In genomic region chr9:113875420-113875916, GRCh38 we compare ENCODE assay signal across 8 cellular contexts. TPM values are rescaled to one million over a fixed set of nuclear protein-coding genes. Genes with fewer than 3 reads are reported as not detected.
DNase-seq lines count a peak whose midpoint lies in the region; ATAC-seq and TF ChIP-seq lines count a peak whose summit lies in the region.

No MANE protein-coding gene starts in this region.

- DNase-seq in A673 (ENCODE audit: low spot score) (no peak), MCF 10A (ENCODE audit: unreplicated experiment) (peak; percentile 4), mesothelial cell of epicardium (ENCODE audit: low spot score in 2 of 2, unreplicated experiment in 2 of 2) (no peak), GDM1 (lab: John Stamatoyannopoulos, UW) (no peak)
- no peak for DNase-seq in effector memory CD4-positive, alpha-beta T cell
- DNase-seq in activated T-cell treated with anti-CD3 and anti-CD28 coated beads, Interleukin-2, amount 50 U/mL, for 48 hours: no peak

- H3K27me3 ChIP-seq in A673 (replicated peaks; ENCODE audit: insufficient read depth, low read depth, low read length, poor library complexity): no peaks in the 10 kb centered on the region
- no peaks in the 10 kb centered on the region; the same call in 1 of the 2 replicates for H3K27me3 ChIP-seq in HUES48 (ENCODE audit: control insufficient read depth, insufficient read depth, low read length)
- peaks cover 10% of the 10 kb centered on the region for H3K27me3 ChIP-seq in effector memory CD4-positive, alpha-beta T cell (replicated peaks; ENCODE audit: control insufficient read depth, insufficient read depth, low read length, poor library complexity, severe bottlenecking)

- H3K4me1 ChIP-seq in A673 (ENCODE audit: insufficient read depth, low read length, poor library complexity, severe bottlenecking) (peaks cover 14% of the 10 kb centered on the region), HUES48 (ENCODE audit: control insufficient read depth, insufficient read depth, low read length) (peaks cover 15% of the 10 kb centered on the region)
- no peaks in the 10 kb centered on the region for H3K4me1 ChIP-seq in effector memory CD4-positive, alpha-beta T cell (ENCODE audit: control insufficient read depth, insufficient read depth, low read length, poor library complexity, severe bottlenecking)

- H3K4me3 Mint-ChIP-seq in MCF 10A (ENCODE audit: unreplicated experiment) (peak overlapping the region; percentile 21), mesothelial cell of epicardium (peak overlapping the region; percentile 71)

- no peak overlapping the region for H3K27ac Mint-ChIP-seq in MCF 10A (ENCODE audit: low read depth, unreplicated experiment)
- peak overlapping the region; percentile 47 for H3K27ac Mint-ChIP-seq in mesothelial cell of epicardium

- peaks cover 9% of the 10 kb centered on the region for H3K27me3 Mint-ChIP-seq in MCF 10A (ENCODE audit: insufficient read depth, unreplicated experiment)
- H3K27me3 Mint-ChIP-seq in mesothelial cell of epicardium (ENCODE audit: low read depth): peaks cover 3% of the 10 kb centered on the region

- ATAC-seq in GM18517 (IDR thresholded peaks at IDR 0.05; ENCODE audit: unreplicated experiment): no peak

- TF ChIP-seq CTCF in A673 (conservative IDR thresholded peaks at IDR 0.05; ENCODE audit: low read depth, low read length) (no peak), MCF 10A (IDR thresholded peaks at IDR 0.05; ENCODE audit: unreplicated experiment) (no peak), mesothelial cell of epicardium (IDR thresholded peaks at IDR 0.05; ENCODE audit: unreplicated experiment) (no peak)

- POLR2A ChIA-PET in A673 (lab: Charles Lee; ENCODE audit: low non-redundant PET) (no interaction called here), MCF 10A (lab: Yijun Ruan, JAX) (no interaction called here)

- BruUV-seq in A673 (replicated peaks; lab: Mats Ljungman, UMichigan) (no TSS peak), MCF 10A (replicated peaks; lab: Mats Ljungman, UMichigan) (no TSS peak)

- peaks cover 12% of the 10 kb centered on the region for H3K4me1 Mint-ChIP-seq in MCF 10A (ENCODE audit: insufficient read depth, unreplicated experiment)
- H3K4me1 Mint-ChIP-seq in mesothelial cell of epicardium: peaks cover 35% of the 10 kb centered on the region

- H3K27ac ChIP-seq in A673 (ENCODE audit: low read depth, low read length, poor library complexity, severe bottlenecking): no peak overlapping the region
- no peak overlapping the region for H3K27ac ChIP-seq in HUES48 (ENCODE audit: low read depth, low read length)
- no peak overlapping the region for H3K27ac ChIP-seq in effector memory CD4-positive, alpha-beta T cell (ENCODE audit: insufficient read depth, low read length, poor library complexity, severe bottlenecking)

- intact Hi-C loops in A673 (cut with micrococcal nuclease; ENCODE audit: unreplicated experiment): loop anchor here (5.0 kb wide), 2 partner anchors 68 to 87 kb away; no protein-coding TSS in a partner anchor
- intact Hi-C loops in MCF 10A (cut with micrococcal nuclease): no loop called here

- H3K9me3 Mint-ChIP-seq in MCF 10A (ENCODE audit: unreplicated experiment): no peaks in the 10 kb centered on the region
- H3K9me3 Mint-ChIP-seq in mesothelial cell of epicardium: no peaks in the 10 kb centered on the region

- H3K9ac ChIP-seq in HUES48 (ENCODE audit: low read depth, low read length): no peak overlapping the region

- H3K4me3 ChIP-seq in A673 (ENCODE audit: low read depth, low read length, poor library complexity, severe bottlenecking) (peak overlapping the region; percentile 50), HUES48 (ENCODE audit: low read depth, low read length) (peak overlapping the region; percentile 43)
- no peak overlapping the region for H3K4me3 ChIP-seq in effector memory CD4-positive, alpha-beta T cell (ENCODE audit: insufficient read depth, low read depth, low read length, poor library complexity, severe bottlenecking)

- no peaks in the 10 kb centered on the region for H3K9me3 ChIP-seq in A673 (ENCODE audit: low read depth, low read length, poor library complexity, severe bottlenecking)
- no peaks in the 10 kb centered on the region for H3K9me3 ChIP-seq in HUES48 (ENCODE audit: control insufficient read depth, insufficient read depth, low read length)
- H3K9me3 ChIP-seq in effector memory CD4-positive, alpha-beta T cell (ENCODE audit: control insufficient read depth, low read length): no peaks in the 10 kb centered on the region

- H3K36me3 Mint-ChIP-seq in MCF 10A (ENCODE audit: insufficient read depth, unreplicated experiment): no peaks in the 10 kb centered on the region
- no peaks in the 10 kb centered on the region for H3K36me3 Mint-ChIP-seq in mesothelial cell of epicardium

- H3K36me3 ChIP-seq in A673 (ENCODE audit: insufficient read depth, low read length, poor library complexity, severe bottlenecking) (no peaks in the 10 kb centered on the region), HUES48 (ENCODE audit: control insufficient read depth, insufficient read depth, low read length) (no peaks in the 10 kb centered on the region)
- no peaks in the 10 kb centered on the region for H3K36me3 ChIP-seq in effector memory CD4-positive, alpha-beta T cell (ENCODE audit: control insufficient read depth, insufficient read depth, low read length)

- CTCF ChIA-PET in A673 (lab: Charles Lee): interaction anchor here (0.7 kb wide), 1 partner anchor 254 kb away, joined by 13 read pairs; no protein-coding TSS in a partner anchor
- CTCF ChIA-PET in MCF 10A (lab: Yijun Ruan, JAX): interaction anchor here (0.6 kb wide), 1 partner anchor 388 kb away, joined by 3 read pairs; no protein-coding TSS in a partner anchor

RNA-seq across cellular contexts. Expression of gene ZNF618, which starts 0.6 kb away (rescaled TPM):
- 29.4 and 36.5 TPM in 2 replicates for total RNA-seq in A673 (2021)
- total RNA-seq in MCF 10A (2022): 4.8 and 6.6 TPM in 2 replicates
- total RNA-seq in mesothelial cell of epicardium: 78.4 to 83.9 TPM (median 78.9 TPM) in 3 replicates
